ENCODE assay signal across 21 cellular contexts in the genomic region with DNA sequence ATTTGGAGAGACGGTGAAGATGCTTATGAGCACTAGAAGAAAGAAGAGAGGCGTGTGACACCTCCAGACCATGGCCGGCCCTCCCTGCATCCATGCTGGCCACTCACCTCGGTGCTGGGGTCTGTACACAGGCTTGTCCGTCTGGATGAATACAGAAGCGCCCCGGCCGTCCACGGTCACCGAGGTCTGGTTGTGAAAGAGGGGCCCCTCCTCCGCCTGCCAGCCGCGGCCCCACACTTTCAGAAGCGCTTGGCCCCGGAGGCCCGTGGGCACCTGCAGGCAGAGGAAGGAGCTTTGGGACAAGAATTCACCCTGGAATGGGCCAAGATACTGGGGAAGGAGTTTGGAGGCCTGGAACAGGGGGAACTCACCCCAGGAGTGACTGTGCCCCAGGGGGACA. TPM values are rescaled to one million over a fixed set of nuclear protein-coding genes. Genes with fewer than 3 reads are reported as not detected.
"Had no signal": no experiment of that assay in that cellular context is flagged by ENCODE, and none has a peak within 500 bp of the region (broad histone marks: within the 10 kb centered on the region; RNA-seq: fewer than 3 reads in every experiment).

No MANE protein-coding gene starts in this region.

- H3K27ac Mint-ChIP-seq: mesothelial cell of epicardium had no signal

- H3K27me3 ChIP-seq: dorsolateral prefrontal cortex had no signal

- H3K9me3 ChIP-seq: gastrocnemius medialis, left lung, lower lobe of right lung, mucosa of descending colon had no signal

- H3K27ac ChIP-seq: coronary artery, dorsolateral prefrontal cortex, esophagus muscularis mucosa, gastrocnemius medialis, heart right ventricle, left lung, lower lobe of right lung had no signal

- H3K4me3 ChIP-seq: coronary artery, dorsolateral prefrontal cortex, esophagus muscularis mucosa, gastrocnemius medialis, heart right ventricle, left lung, lower lobe of right lung, mucosa of descending colon had no signal

- H3K4me3 Mint-ChIP-seq: mesothelial cell of epicardium had no signal

- H3K4me1 Mint-ChIP-seq: mesothelial cell of epicardium had no signal

- H3K36me3 ChIP-seq: gastrocnemius medialis, heart right ventricle, left lung, lower lobe of right lung had no signal

- H3K4me1 ChIP-seq: esophagus muscularis mucosa, gastrocnemius medialis, left lung, lower lobe of right lung had no signal

- DNase-seq: dermis blood vessel endothelial cell; dorsolateral prefrontal cortex; effector CD4-positive, alpha-beta T cell; effector memory CD4-positive, alpha-beta T cell; foreskin fibroblast; foreskin melanocyte; gastrocnemius medialis; glutamatergic neuron; head of caudate nucleus; heart right ventricle; hippocampal formation; left cardiac atrium; left lung; left ventricle myocardium superior; lower lobe of right lung; mesenchymal stem cell; mucosa of descending colon had no signal

- ATAC-seq: gastrocnemius medialis, heart right ventricle, left cardiac atrium, left lung, left ventricle myocardium superior, lower lobe of right lung, mucosa of descending colon had no signal

RNA-seq across cellular contexts. Expression of a gene that starts 15.1 kb away (rescaled TPM):
- total RNA-seq: myocyte had no signal
